12 cellular contexts compared by ENCODE assay signal in the genomic region with DNA sequence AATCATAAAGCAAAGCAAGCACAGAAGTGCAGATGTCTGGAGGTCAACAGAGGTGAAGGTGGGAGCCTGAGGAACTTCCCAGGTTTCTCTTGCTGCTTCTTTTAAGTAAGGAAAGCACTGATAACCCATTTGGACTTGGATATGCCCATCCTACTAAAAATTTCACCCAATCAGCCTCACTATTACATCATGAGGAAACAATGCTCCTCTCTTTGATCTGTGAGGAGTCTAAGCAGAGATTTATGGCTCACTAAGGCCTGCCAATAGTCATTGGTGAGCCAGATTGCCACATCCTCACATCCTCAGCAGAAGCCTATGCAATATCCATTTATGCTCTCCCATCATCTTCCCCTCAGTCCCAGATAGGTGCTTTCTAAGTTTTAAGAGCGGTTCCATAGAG.
DNase-seq lines count a peak whose midpoint lies in the region; ATAC-seq, FAIRE-seq and TF ChIP-seq lines count a peak whose summit lies in the region.
"Had no signal": no experiment of that assay in that cellular context is flagged by ENCODE, and none has a peak within 500 bp of the region (broad histone marks: within the 10 kb centered on the region; RNA-seq: fewer than 3 reads in every experiment).

No MANE protein-coding gene starts in this region.

- H2AFZ ChIP-seq in endothelial cell of umbilical vein (ENCODE audit: low read depth, low read length), result no peak overlapping the region

- H3K4me2 ChIP-seq in endothelial cell of umbilical vein (ENCODE audit: insufficient read depth, low read length), result no peak overlapping the region

- H3K27ac ChIP-seq in endothelial cell of umbilical vein (ENCODE audit: insufficient read depth, low read depth, low read length), result no peak overlapping the region
- H3K27ac ChIP-seq: SJSA1, stomach had no signal

- H3K9me1 ChIP-seq in endothelial cell of umbilical vein (replicated peaks; ENCODE audit: control insufficient read depth, extremely low read depth, insufficient read depth, low read length), result no peaks in the 10 kb centered on the region

- no peak overlapping the region for H3K9ac ChIP-seq in endothelial cell of umbilical vein (replicated peaks; ENCODE audit: extremely low read depth, insufficient read depth, low read length)

- no peaks in the 10 kb centered on the region for H3K27me3 ChIP-seq in endothelial cell of umbilical vein (ENCODE audit: control insufficient read depth in 2 of 2, insufficient read depth in 2 of 2, low read length in 2 of 2)
- H3K27me3 ChIP-seq: SJSA1, stomach had no signal

- ATAC-seq in mucosa of descending colon (peak; percentile 56), GM18502 (IDR thresholded peaks at IDR 0.05; ENCODE audit: poor library complexity, unreplicated experiment) (no peak), HG02970 (IDR thresholded peaks at IDR 0.05; ENCODE audit: low FRiP score, unreplicated experiment) (no peak)
- ATAC-seq in activated naive CD4-positive, alpha-beta T cell treated with anti-CD3 and anti-CD28 coated beads, Interleukin-2, amount 50 U/mL, for 72 hours, result no peak

- no peaks in the 10 kb centered on the region for H3K79me2 ChIP-seq in endothelial cell of umbilical vein (ENCODE audit: control insufficient read depth, insufficient read depth, low read length)

- H3K4me1 ChIP-seq in endothelial cell of umbilical vein (ENCODE audit: control insufficient read depth, extremely low read depth, insufficient read depth, low read length) (peaks cover 2% of the 10 kb centered on the region), mucosa of descending colon (ENCODE audit: low read depth) (peaks cover 18% of the 10 kb centered on the region)

- H3K4me3 ChIP-seq in endothelial cell of umbilical vein (replicated peaks in 1 of 3; ENCODE audit: insufficient read depth in 1 of 3, low read depth in 1 of 3, low read length in 3 of 3) (no peak overlapping the region), mucosa of descending colon (no peak overlapping the region)
- H3K4me3 ChIP-seq: SJSA1, stomach had no signal

- BruUV-seq in endothelial cell of umbilical vein (replicated peaks; lab: Mats Ljungman, UMichigan), result no TSS peak

- no peaks in the 10 kb centered on the region for H3K9me3 Mint-ChIP-seq in activated naive CD4-positive, alpha-beta T cell treated with anti-CD3 and anti-CD28 coated beads, Interleukin-2, amount 50 U/mL, for 72 hours

- DNase-seq in EL (peak; percentile 77), NCI-H446 treated with DMSO at 0.1 percent for 48 hours (lab: John Stamatoyannopoulos, UW) (peak; percentile 37), endothelial cell of umbilical vein (ENCODE audit: low read depth, low spot score) (peak; percentile 34), mucosa of descending colon (no peak)
- no peak for DNase-seq in activated naive CD4-positive, alpha-beta T cell treated with anti-CD3 and anti-CD28 coated beads, Interleukin-2, amount 50 U/mL, for 72 hours (ENCODE audit: low spot score in 2 of 2)
- DNase-seq in NK-92 treated with Interleukin-12 subunit alpha and Interleukin-12 subunit beta, amount 100 ng/mL, for 24 hours (lab: John Stamatoyannopoulos, UW), result no peak
- DNase-seq: anterior cingulate cortex, Karpas-422, stomach had no signal

- no peak overlapping the region for H3K27ac Mint-ChIP-seq in activated naive CD4-positive, alpha-beta T cell treated with anti-CD3 and anti-CD28 coated beads, Interleukin-2, amount 50 U/mL, for 72 hours

- CTCF ChIA-PET in endothelial cell of umbilical vein (lab: Charles Lee), result no interaction called here

- no peaks in the 10 kb centered on the region for H4K20me1 ChIP-seq in endothelial cell of umbilical vein (replicated peaks; ENCODE audit: control insufficient read depth, extremely low read depth, insufficient read depth, low read length)

- no peak for TF ChIP-seq POLR2A in endothelial cell of umbilical vein (IDR thresholded peaks at IDR 0.05; ENCODE audit: low read depth, low read length)

- peaks cover 0 to 11% of the 10 kb centered on the region in 2 donors for H3K36me3 Mint-ChIP-seq in activated naive CD4-positive, alpha-beta T cell treated with anti-CD3 and anti-CD28 coated beads, Interleukin-2, amount 50 U/mL, for 72 hours

- dilution Hi-C loops in endothelial cell of umbilical vein (cut with MboI; ENCODE audit: extremely low pct_ligation_motif_present, low sequenced_read_pairs), result no loop called here

- POLR2A ChIA-PET in endothelial cell of umbilical vein (lab: Charles Lee), result no interaction called here

- H3K9me3 ChIP-seq in endothelial cell of umbilical vein (replicated peaks; ENCODE audit: control insufficient read depth, insufficient read depth, low read length), result no peaks in the 10 kb centered on the region
- no peaks in the 10 kb centered on the region for H3K9me3 ChIP-seq in mucosa of descending colon
- H3K9me3 ChIP-seq: SJSA1, stomach had no signal

- no peaks in the 10 kb centered on the region for H3K36me3 ChIP-seq in endothelial cell of umbilical vein (ENCODE audit: control insufficient read depth in 2 of 2, extremely low read depth in 1 of 2, insufficient read depth in 2 of 2, low read length in 2 of 2)
- no peaks in the 10 kb centered on the region for H3K36me3 ChIP-seq in mucosa of descending colon (ENCODE audit: low read depth)
- H3K36me3 ChIP-seq: SJSA1 had no signal

- FAIRE-seq in endothelial cell of umbilical vein (lab: Jason Lieb, UNC), result no peak

- TF ChIP-seq CTCF in endothelial cell of umbilical vein (IDR thresholded peaks at IDR 0.05; ENCODE audit: extremely low read depth in 1 of 2, insufficient read depth in 1 of 2, low read depth in 1 of 2, low read length in 2 of 2), result no peak
- no peak for TF ChIP-seq CTCF in mucosa of descending colon (IDR thresholded peaks at IDR 0.05)

- intact Hi-C loops in endothelial cell of umbilical vein (cut with micrococcal nuclease) (no loop called here), mucosa of descending colon (cut with DNase I, micrococcal nuclease) (no loop called here)

TF ChIP-seq in endothelial cell of umbilical vein, 7 proteins besides CTCF, POLR2A, EP300 and RAD21:
- TF ChIP-seq GATA2 (IDR thresholded peaks at IDR 0.05; ENCODE audit: insufficient read depth, insufficient read length, low read depth, low read length), result no peak
- TF ChIP-seq, protein P1, sequence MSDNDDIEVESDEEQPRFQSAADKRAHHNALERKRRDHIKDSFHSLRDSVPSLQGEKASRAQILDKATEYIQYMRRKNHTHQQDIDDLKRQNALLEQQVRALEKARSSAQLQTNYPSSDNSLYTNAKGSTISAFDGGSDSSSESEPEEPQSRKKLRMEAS (IDR thresholded peaks at IDR 0.05; ENCODE audit: insufficient read depth, insufficient read length), result no peak
TF ChIP-seq in endothelial cell of umbilical vein: peak in this region for 0.

Comparison
In these comparisons a context has a peak if more than half of its experiments do, and no peak if none do; other contexts are left out.
1. DNase-seq: peak in EL (single experiment), NCI-H446 treated with DMSO at 0.1 percent for 48 hours (single experiment) and endothelial cell of umbilical vein (single experiment); none in mucosa of descending colon (0 of 3), activated naive CD4-positive, alpha-beta T cell treated with anti-CD3 and anti-CD28 coated beads, Interleukin-2, amount 50 U/mL, for 72 hours (0 of 2) and NK-92 treated with Interleukin-12 subunit alpha and Interleukin-12 subunit beta, amount 100 ng/mL, for 24 hours (single experiment).